ENCODE assay signal across 12 cellular contexts in genomic region chr13:43924549-43925245, GRCh38. TPM values are rescaled to one million over a fixed set of nuclear protein-coding genes. Genes with fewer than 3 reads are reported as not detected.
DNase-seq lines count a peak whose midpoint lies in the region; ATAC-seq and TF ChIP-seq lines count a peak whose summit lies in the region.
"Had no signal": no experiment of that assay in that cellular context is flagged by ENCODE, and none has a peak within 500 bp of the region (broad histone marks: within the 10 kb centered on the region; RNA-seq: fewer than 3 reads in every experiment).

No MANE protein-coding gene starts in this region.

- no peaks in the 10 kb centered on the region for H3K27me3 ChIP-seq in MG63
- H3K27me3 ChIP-seq: tibial nerve had no signal

- peak; percentile 32 for DNase-seq in GM10248 (ENCODE audit: extremely low spot score)
- peak; percentile 86 for DNase-seq in MV-4-11 (lab: John Stamatoyannopoulos, UW)
- no peak for DNase-seq in NCI-H1092 treated with DMSO at 0.1 percent for 48 hours (lab: John Stamatoyannopoulos, UW)
- DNase-seq in SW480 (ENCODE audit: low spot score) = no peak
- DNase-seq in MG63 = no peak
- no peak for DNase-seq in cerebellum (ENCODE audit: low spot score)
- DNase-seq: caudate nucleus, left cardiac atrium, NCI-H1092 had no signal

- TF ChIP-seq CTCF in GM10248 (IDR thresholded peaks at IDR 0.05; ENCODE audit: control extremely low read depth, extremely low read depth, low read depth, missing control alignments) = no peak

- H3K36me3 ChIP-seq in MG63 = no peaks in the 10 kb centered on the region
- H3K36me3 ChIP-seq: tibial nerve had no signal

- ATAC-seq in GM19463 (IDR thresholded peaks at IDR 0.05; ENCODE audit: unreplicated experiment) = peak; percentile 96
- ATAC-seq in HG02970 (IDR thresholded peaks at IDR 0.05; ENCODE audit: low FRiP score, unreplicated experiment) = peak; percentile 58
- ATAC-seq: left cardiac atrium had no signal

- no peaks in the 10 kb centered on the region for H3K9me3 ChIP-seq in MG63
- H3K9me3 ChIP-seq: tibial nerve had no signal

- POLR2A ChIA-PET in GM10248 (lab: Yijun Ruan, JAX) = no interaction called here

- no peak overlapping the region for H3K4me3 ChIP-seq in MG63
- H3K4me3 ChIP-seq: tibial nerve had no signal

- CTCF ChIA-PET in GM10248 (lab: Yijun Ruan, JAX) = interaction anchor here (1.0 to 2.0 kb wide), 3 partner anchors 16 to 513 kb away, joined by 3 to 5 read pairs (median 4); no protein-coding TSS in a partner anchor

RNA-seq across cellular contexts. Expression of gene LACC1, which starts 45.0 kb away (rescaled TPM):
- 1.2 and 2.2 TPM in 2 replicates for total RNA-seq in MG63 (2014; rRNA removed; shearing (Covaris generic); ENCODE audit: low replicate concordance)
- total RNA-seq in cerebellum = 2.4 TPM

RNA-seq across cellular contexts. Expression of gene CCDC122, which starts 45.2 kb away (rescaled TPM):
- 1.4 TPM in 1 of 2 replicates, not detected in the other for total RNA-seq in MG63 (2014; rRNA removed; shearing (Covaris generic); ENCODE audit: low replicate concordance)
- 4.2 TPM for total RNA-seq in cerebellum

Comparison
In these comparisons a context has a peak if more than half of its experiments do, and no peak if none do; other contexts are left out.
1. DNase-seq: peak in GM10248 (single experiment) and MV-4-11 (single experiment); none in NCI-H1092 treated with DMSO at 0.1 percent for 48 hours (single experiment), SW480 (single experiment), MG63 (single experiment) and cerebellum (single experiment).